In genomic region chr22:27681037-27681436, GRCh38 we compare ENCODE assay signal across 25 cellular contexts.
"Had no signal": no experiment of that assay in that cellular context is flagged by ENCODE, and none has a peak within 500 bp of the region (broad histone marks: within the 10 kb centered on the region; RNA-seq: fewer than 3 reads in every experiment).

No MANE protein-coding gene starts in this region.

- H3K4me3 ChIP-seq: adrenal gland, MG63 had no signal

- H3K9me3 ChIP-seq: adrenal gland, MG63 had no signal

- H3K4me3 Mint-ChIP-seq: activated CD4-positive, alpha-beta memory T cell treated with anti-CD3 and anti-CD28 coated beads for 36 hours; activated CD4-positive, alpha-beta T cell treated with anti-CD3 and anti-CD28 coated beads, Interleukin-2, amount 10 ng/mL, durations not matched to agents 7 days and 5 days; activated naive CD4-positive, alpha-beta T cell treated with anti-CD3 and anti-CD28 coated beads for 36 hours; activated naive CD8-positive, alpha-beta T cell treated with anti-CD3 and anti-CD28 coated beads, Interleukin-2, amount 10 ng/mL, durations not matched to agents 7 days and 5 days; activated T-cell treated with anti-CD3 and anti-CD28 coated beads, Interleukin-2, amount 50 U/mL, for 4 hours; T-helper 17 cell had no signal

- ATAC-seq: activated T-cell treated with anti-CD3 and anti-CD28 coated beads, Interleukin-2, amount 50 U/mL, for 4 hours; PC-3; T-helper 17 cell had no signal

- H3K36me3 Mint-ChIP-seq: activated CD4-positive, alpha-beta memory T cell treated with anti-CD3 and anti-CD28 coated beads for 36 hours; activated naive CD8-positive, alpha-beta T cell treated with anti-CD3 and anti-CD28 coated beads, Interleukin-2, amount 10 ng/mL, durations not matched to agents 7 days and 5 days had no signal

- H3K27me3 ChIP-seq: adrenal gland, MG63 had no signal

- DNase-seq: activated CD4-positive, alpha-beta memory T cell treated with anti-CD3 and anti-CD28 coated beads for 36 hours; activated CD4-positive, alpha-beta T cell treated with anti-CD3 and anti-CD28 coated beads, Interleukin-2, amount 10 ng/mL, durations not matched to agents 7 days and 5 days; activated CD4-positive, CD25-positive, alpha-beta regulatory T cell; activated CD8-positive, alpha-beta memory T cell treated with anti-CD3 and anti-CD28 coated beads for 24 hours; activated effector memory CD4-positive, alpha-beta T cell treated with anti-CD3 and anti-CD28 coated beads, Interleukin-2, amount 50 U/mL, for 16 hours; activated naive CD4-positive, alpha-beta T cell treated with anti-CD3 and anti-CD28 coated beads for 36 hours; activated naive CD8-positive, alpha-beta T cell treated with anti-CD3 and anti-CD28 coated beads, Interleukin-2, amount 10 ng/mL, durations not matched to agents 7 days and 5 days; activated T-cell treated with anti-CD3 and anti-CD28 coated beads, Interleukin-2, amount 50 U/mL, for 4 hours; adrenal gland; anterior cingulate cortex; caudate nucleus; MG63; MV-4-11; NCI-H1092 treated with DMSO at 0.1 percent for 48 hours; NCI-H1417 treated with DMSO at 0.1 percent for 48 hours; NCI-H1694; NCI-H2029 treated with DMSO at 0.1 percent for 48 hours; NCI-H510A treated with DMSO at 0.1 percent for 48 hours; NCI-H69; NK-92 treated with Interleukin-12 subunit alpha and Interleukin-12 subunit beta, amount 100 ng/mL, for 24 hours; PC-3; SIG-M5; T-helper 17 cell; T-helper 9 cell had no signal

- H3K27ac ChIP-seq: adrenal gland, KMS-11 had no signal

- H3K4me2 ChIP-seq: KMS-11 had no signal

- H3K9ac ChIP-seq: KMS-11 had no signal

- H3K27ac Mint-ChIP-seq: activated CD4-positive, alpha-beta memory T cell treated with anti-CD3 and anti-CD28 coated beads for 36 hours; activated CD4-positive, alpha-beta T cell treated with anti-CD3 and anti-CD28 coated beads, Interleukin-2, amount 10 ng/mL, durations not matched to agents 7 days and 5 days; activated naive CD4-positive, alpha-beta T cell treated with anti-CD3 and anti-CD28 coated beads for 36 hours; activated naive CD8-positive, alpha-beta T cell treated with anti-CD3 and anti-CD28 coated beads, Interleukin-2, amount 10 ng/mL, durations not matched to agents 7 days and 5 days; T-helper 17 cell had no signal

- H3K36me3 ChIP-seq: adrenal gland, MG63 had no signal

- H3K9me3 Mint-ChIP-seq: activated CD4-positive, alpha-beta memory T cell treated with anti-CD3 and anti-CD28 coated beads for 36 hours; activated CD4-positive, alpha-beta T cell treated with anti-CD3 and anti-CD28 coated beads, Interleukin-2, amount 10 ng/mL, durations not matched to agents 7 days and 5 days; activated naive CD4-positive, alpha-beta T cell treated with anti-CD3 and anti-CD28 coated beads for 36 hours; activated naive CD8-positive, alpha-beta T cell treated with anti-CD3 and anti-CD28 coated beads, Interleukin-2, amount 10 ng/mL, durations not matched to agents 7 days and 5 days; activated T-cell treated with anti-CD3 and anti-CD28 coated beads, Interleukin-2, amount 50 U/mL, for 4 hours had no signal

- H3K4me1 Mint-ChIP-seq: activated CD4-positive, alpha-beta T cell treated with anti-CD3 and anti-CD28 coated beads, Interleukin-2, amount 10 ng/mL, durations not matched to agents 7 days and 5 days; activated naive CD8-positive, alpha-beta T cell treated with anti-CD3 and anti-CD28 coated beads, Interleukin-2, amount 10 ng/mL, durations not matched to agents 7 days and 5 days; T-helper 17 cell had no signal
